In genomic region chr3:15055019-15055557, GRCh38 we compare ENCODE assay signal across 2 cellular contexts.
TF ChIP-seq lines count a peak whose summit lies in the region.

No MANE protein-coding gene starts in this region.

TF ChIP-seq in GM12878, 131 proteins besides CTCF, POLR2A, EP300 and RAD21 (continues in another document):
- TF ChIP-seq RELA (IDR thresholded peaks at IDR 0.05; ENCODE audit: borderline replicate concordance, partially characterized antibody) = no peak
- TF ChIP-seq FOXM1 (IDR thresholded peaks at IDR 0.05; ENCODE audit: low read depth, low read length) = no peak
- no peak for TF ChIP-seq BHLHE40 (IDR thresholded peaks at IDR 0.05; ENCODE audit: borderline replicate concordance in 1 of 2, low read depth in 2 of 2, low read length in 1 of 2)
- TF ChIP-seq CBX3 (IDR thresholded peaks at IDR 0.05; ENCODE audit: borderline replicate concordance, low read depth) = no peak
- no peak for TF ChIP-seq MYB (IDR thresholded peaks at IDR 0.05; ENCODE audit: borderline replicate concordance, low read depth, low read length)
- TF ChIP-seq HDGF (IDR thresholded peaks at IDR 0.05) = 0 out of 2 replicates have a peak, but pooled peaks have one; percentile 64
- no peak for TF ChIP-seq ZNF274 (IDR thresholded peaks at IDR 0.05; ENCODE audit: insufficient read depth, insufficient read length)
- no peak for TF ChIP-seq NFXL1 (IDR thresholded peaks at IDR 0.05; ENCODE audit: borderline replicate concordance)
- no peak for TF ChIP-seq BRCA1 (IDR thresholded peaks at IDR 0.05; ENCODE audit: low read depth, low read length)
- TF ChIP-seq NFIC (IDR thresholded peaks at IDR 0.05; ENCODE audit: low read depth, low read length) = peak; percentile 50
- peak; percentile 85 for TF ChIP-seq CBX5 (IDR thresholded peaks at IDR 0.05; ENCODE audit: low read depth)
- TF ChIP-seq SUZ12 (IDR thresholded peaks at IDR 0.05; ENCODE audit: unreplicated experiment) = no peak
- TF ChIP-seq IRF5 (IDR thresholded peaks at IDR 0.05; ENCODE audit: borderline replicate concordance) = no peak
- no peak for TF ChIP-seq IRF3 (IDR thresholded peaks at IDR 0.05)
- TF ChIP-seq ETV6 (conservative IDR thresholded peaks at IDR 0.05 in 1 of 2, IDR thresholded peaks at IDR 0.05 in 1 of 2; ENCODE audit: borderline replicate concordance in 1 of 2, low read depth in 1 of 2) = no peak
- no peak for TF ChIP-seq STAT1 (conservative IDR thresholded peaks at IDR 0.05)
- TF ChIP-seq IRF4 (IDR thresholded peaks at IDR 0.05; ENCODE audit: low read depth, low read length) = no peak
- TF ChIP-seq JUND (IDR thresholded peaks at IDR 0.05; ENCODE audit: low read depth, low read length) = no peak
- no peak for TF ChIP-seq TARDBP (IDR thresholded peaks at IDR 0.05; ENCODE audit: borderline replicate concordance)
- peak; percentile 5 for TF ChIP-seq SMAD1 (IDR thresholded peaks at IDR 0.05; ENCODE audit: low read depth, partially characterized antibody)
- TF ChIP-seq ZNF687 (IDR thresholded peaks at IDR 0.05) = no peak
- no peak for TF ChIP-seq GABPA (IDR thresholded peaks at IDR 0.05; ENCODE audit: low read depth)
- no peak for TF ChIP-seq ZNF24 (IDR thresholded peaks at IDR 0.05)

TF ChIP-seq in SK-N-SH, 30 proteins besides CTCF, POLR2A, EP300 and RAD21:
- TF ChIP-seq REST (IDR thresholded peaks at IDR 0.05; ENCODE audit: low read depth, low read length) (no peak), SMC3 (IDR thresholded peaks at IDR 0.05; ENCODE audit: low read depth, low read length) (no peak), PBX3 (IDR thresholded peaks at IDR 0.05) (no peak), SIN3A (IDR thresholded peaks at IDR 0.05; ENCODE audit: borderline replicate concordance, low read depth, low read length) (no peak), TCF12 (IDR thresholded peaks at IDR 0.05) (no peak), NFIC (IDR thresholded peaks at IDR 0.05; ENCODE audit: borderline replicate concordance) (no peak), NRF1 (IDR thresholded peaks at IDR 0.05; ENCODE audit: low read depth, low read length) (no peak), GABPA (IDR thresholded peaks at IDR 0.05; ENCODE audit: low read depth) (no peak), USF2 (IDR thresholded peaks at IDR 0.05; ENCODE audit: borderline replicate concordance, low read depth, low read length) (no peak), TAF1 (IDR thresholded peaks at IDR 0.05; ENCODE audit: borderline replicate concordance, low read depth, low read length) (no peak), TEAD4 (IDR thresholded peaks at IDR 0.05; ENCODE audit: borderline replicate concordance, insufficient read depth) (no peak), RCOR1 (IDR thresholded peaks at IDR 0.05; ENCODE audit: low read length) (no peak), YY1 (IDR thresholded peaks at IDR 0.05; ENCODE audit: low read depth) (no peak), IRF3 (IDR thresholded peaks at IDR 0.05; ENCODE audit: low read depth, low read length) (no peak), JUND (IDR thresholded peaks at IDR 0.05) (no peak)
